ENCODE assay signal across 28 cellular contexts in the genomic region with DNA sequence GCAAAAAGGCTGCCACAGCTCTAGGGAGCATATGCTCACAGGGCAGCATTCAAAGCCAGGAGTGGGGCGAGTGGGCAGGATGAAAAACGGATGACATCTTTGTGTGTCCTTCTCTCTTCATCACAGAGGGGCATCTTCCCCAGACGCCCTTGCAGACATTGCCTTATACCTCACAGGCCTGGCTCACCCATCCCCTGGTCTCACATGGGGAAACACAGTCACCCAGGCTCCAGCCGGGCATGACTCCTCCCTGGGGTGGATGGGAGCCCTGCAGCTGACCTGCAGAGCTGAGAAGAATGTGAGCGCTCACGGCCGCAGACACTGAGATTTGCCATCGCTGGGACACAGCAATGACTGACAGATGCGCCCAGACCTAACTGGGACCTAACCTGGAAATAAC.
"Had no signal": no experiment of that assay in that cellular context is flagged by ENCODE, and none has a peak within 500 bp of the region (broad histone marks: within the 10 kb centered on the region; RNA-seq: fewer than 3 reads in every experiment).

No MANE protein-coding gene starts in this region.

- H3K27me3 Mint-ChIP-seq: activated B cell treated with CpG ODN at 0.5 μM for 24 hours; activated naive CD8-positive, alpha-beta T cell treated with anti-CD3 and anti-CD28 coated beads for 36 hours; naive B cell had no signal

- H3K9me3 Mint-ChIP-seq: activated B cell treated with CpG ODN at 0.5 μM for 24 hours; activated naive CD4-positive, alpha-beta T cell treated with anti-CD3 and anti-CD28 coated beads for 36 hours; activated naive CD8-positive, alpha-beta T cell treated with anti-CD3 and anti-CD28 coated beads for 36 hours; activated T-helper 1 cell treated with anti-CD3 and anti-CD28 coated beads, Interleukin-12 subunit alpha, Interleukin-12 subunit beta, Interleukin-2, Interleukin-4 antibody, amounts not matched to agents 30 ng/mL and 10 ng/mL and 1 ng/mL, durations not matched to agents 14 hours and 24 hours and 36 hours; mesothelial cell of epicardium; naive B cell; nephron progenitor cell; T-cell had no signal

- H3K4me1 Mint-ChIP-seq: mesothelial cell of epicardium had no signal

- H3K4me2 ChIP-seq: smooth muscle cell had no signal

- DNase-seq: activated B cell treated with CpG ODN at 0.5 μM for 24 hours; activated CD8-positive, alpha-beta memory T cell treated with anti-CD3 and anti-CD28 coated beads for 24 hours; activated CD8-positive, alpha-beta memory T cell treated with anti-CD3 and anti-CD28 coated beads, Interleukin-2, amount 50 U/mL, for 4 hours; activated effector memory CD4-positive, alpha-beta T cell treated with anti-CD3 and anti-CD28 coated beads, Interleukin-2, amount 50 U/mL, for 16 hours; activated naive CD4-positive, alpha-beta T cell treated with anti-CD3 and anti-CD28 coated beads for 36 hours; activated naive CD8-positive, alpha-beta T cell treated with anti-CD3 and anti-CD28 coated beads for 36 hours; activated T-cell treated with anti-CD3 and anti-CD28 coated beads, Interleukin-2, amount 50 U/mL, for 1 hour; adrenal gland; aorta; cortex of kidney; hypothalamus; mammary epithelial cell; naive B cell; nephron progenitor cell; stimulated activated CD4-positive, alpha-beta T cell treated with anti-CD3 and anti-CD28 coated beads, Interleukin-1b, Interleukin-23, amount 100 ng/mL, for 48 hours; stimulated activated CD4-positive, alpha-beta T cell treated with anti-CD3 and anti-CD28 coated beads, Interleukin-4, amount 100 ng/mL, for 4 hours; stimulated activated CD8-positive, alpha-beta memory T cell treated with anti-CD3 and anti-CD28 coated beads, Interleukin-4, amount 100 ng/mL, for 48 hours; stimulated activated naive CD4-positive, alpha-beta T cell; T-cell; tibial artery had no signal

- H3K4me3 Mint-ChIP-seq: activated naive CD4-positive, alpha-beta T cell treated with anti-CD3 and anti-CD28 coated beads for 36 hours; activated naive CD8-positive, alpha-beta T cell treated with anti-CD3 and anti-CD28 coated beads for 36 hours; activated T-helper 1 cell treated with anti-CD3 and anti-CD28 coated beads, Interleukin-12 subunit alpha, Interleukin-12 subunit beta, Interleukin-2, Interleukin-4 antibody, amounts not matched to agents 30 ng/mL and 10 ng/mL and 1 ng/mL, durations not matched to agents 14 hours and 24 hours and 36 hours; mesothelial cell of epicardium; nephron progenitor cell; T-cell had no signal

- H3K36me3 Mint-ChIP-seq: activated naive CD8-positive, alpha-beta T cell treated with anti-CD3 and anti-CD28 coated beads for 36 hours; mesothelial cell of epicardium; naive B cell; T-cell had no signal

- ATAC-seq: body of pancreas, gastroesophageal sphincter, T-cell had no signal

- H3K27ac ChIP-seq: adrenal gland, body of pancreas, gastroesophageal sphincter, ovary, suprapubic skin, tibial artery had no signal

- H3K4me3 ChIP-seq: adrenal gland, body of pancreas, gastroesophageal sphincter, ovary, smooth muscle cell, suprapubic skin, tibial artery had no signal

- H3K9me3 ChIP-seq: adrenal gland, body of pancreas, gastroesophageal sphincter, ovary, suprapubic skin, tibial artery had no signal

- H3K36me3 ChIP-seq: adrenal gland, gastroesophageal sphincter, ovary, suprapubic skin, tibial artery had no signal

- H3K27me3 ChIP-seq: body of pancreas, ovary had no signal

- H3K4me1 ChIP-seq: adrenal gland, body of pancreas, gastroesophageal sphincter, suprapubic skin, tibial artery had no signal

- H3K27ac Mint-ChIP-seq: activated B cell treated with CpG ODN at 0.5 μM for 24 hours; activated naive CD4-positive, alpha-beta T cell treated with anti-CD3 and anti-CD28 coated beads for 36 hours; activated naive CD8-positive, alpha-beta T cell treated with anti-CD3 and anti-CD28 coated beads for 36 hours; activated T-helper 1 cell treated with anti-CD3 and anti-CD28 coated beads, Interleukin-12 subunit alpha, Interleukin-12 subunit beta, Interleukin-2, Interleukin-4 antibody, amounts not matched to agents 30 ng/mL and 10 ng/mL and 1 ng/mL, durations not matched to agents 14 hours and 24 hours and 36 hours; mesothelial cell of epicardium; naive B cell; nephron progenitor cell; progenitor cell of endocrine pancreas; T-cell had no signal
